9 cellular contexts compared by ENCODE assay signal in the genomic region with DNA sequence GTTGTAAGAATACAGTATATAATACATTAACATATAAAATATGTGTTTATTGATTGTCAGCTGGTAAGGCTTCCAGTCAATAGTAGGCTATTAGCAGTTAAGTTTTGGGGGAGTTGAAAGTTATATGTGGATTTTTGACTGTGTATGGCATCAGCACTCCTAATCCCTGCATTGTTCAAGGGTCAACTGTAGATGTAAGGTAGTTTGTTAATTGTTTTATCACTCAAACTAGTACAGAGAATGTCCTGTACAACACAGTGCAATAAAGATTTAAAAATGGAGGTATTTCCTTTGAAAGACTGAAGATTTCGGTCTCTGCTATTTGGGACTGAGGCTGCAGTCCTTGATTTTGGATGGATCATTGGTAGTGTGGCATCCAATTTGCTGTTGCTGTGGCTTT.
"Had no signal": no experiment of that assay in that cellular context is flagged by ENCODE, and none has a peak within 500 bp of the region (broad histone marks: within the 10 kb centered on the region; RNA-seq: fewer than 3 reads in every experiment).

No MANE protein-coding gene starts in this region.

- H3K36me3 ChIP-seq: HAP-1 had no signal

- FAIRE-seq: H1, H54, HepG2 had no signal

- ATAC-seq: GM23338, HCT116, HepG2 had no signal

- H3K4me3 ChIP-seq: GM23338, HAP-1 had no signal

- H3K27ac ChIP-seq: HL-60 had no signal

- DNase-seq: HFFc6, KBM-7 had no signal

- H3K9me3 ChIP-seq: HAP-1 had no signal

- H3K4me1 ChIP-seq: HAP-1 had no signal
